9 cellular contexts compared by ENCODE assay signal in the genomic region with DNA sequence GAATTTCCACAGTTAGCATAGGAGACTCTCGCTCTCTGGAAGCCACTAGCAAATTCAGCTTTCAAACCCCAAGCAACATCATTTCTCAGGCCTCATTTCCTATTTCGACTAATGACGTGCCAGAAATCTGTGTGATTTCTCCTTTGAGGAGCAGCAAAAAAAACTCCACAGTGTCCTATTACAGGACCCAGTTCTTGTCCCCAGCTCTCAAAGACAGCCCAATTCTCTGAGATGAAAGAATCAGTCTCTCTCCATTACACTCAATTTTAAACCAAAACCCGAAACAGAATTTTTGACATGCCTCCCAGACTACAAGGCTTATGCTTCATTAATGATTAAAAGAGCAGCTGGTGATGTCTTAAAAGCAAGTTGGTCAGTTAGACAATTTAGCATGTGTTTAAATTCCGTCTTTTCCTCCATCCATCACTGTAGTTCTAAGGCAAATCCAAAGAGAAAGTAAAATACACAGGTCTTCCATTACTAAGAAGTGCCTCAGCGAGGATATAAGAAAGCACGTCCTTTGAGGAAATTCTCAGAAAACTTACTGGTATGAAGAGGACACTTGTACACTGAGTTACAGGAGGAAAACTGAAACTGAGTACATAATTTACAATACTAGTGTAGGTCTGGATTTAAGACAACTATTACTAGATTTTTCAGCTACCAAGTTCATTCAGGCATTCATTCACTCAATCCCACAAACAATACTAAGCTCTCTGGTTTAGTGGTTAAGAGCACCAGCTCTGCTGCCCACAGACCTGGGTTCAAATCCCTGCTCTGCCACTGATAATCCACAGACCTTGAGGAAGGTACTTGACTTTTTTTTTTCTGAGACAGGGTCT. TPM values are rescaled to one million over a fixed set of nuclear protein-coding genes. Genes with fewer than 3 reads are reported as not detected.
DNase-seq lines count a peak whose midpoint lies in the region; ATAC-seq, FAIRE-seq and TF ChIP-seq lines count a peak whose summit lies in the region.
"Had no signal": no experiment of that assay in that cellular context is flagged by ENCODE, and none has a peak within 500 bp of the region (broad histone marks: within the 10 kb centered on the region; RNA-seq: fewer than 3 reads in every experiment).

No MANE protein-coding gene starts in this region.

- H3K36me3 Mint-ChIP-seq in activated naive CD4-positive, alpha-beta T cell treated with anti-CD3 and anti-CD28 coated beads, Interleukin-2, amount 10 ng/mL, durations not matched to agents 7 days and 5 days: peaks cover 31% of the 10 kb centered on the region

- peaks cover 5 to 8% of the 10 kb centered on the region in 2 experiments for H3K36me3 ChIP-seq in keratinocyte (ENCODE audit: control insufficient read depth in 2 of 2, extremely low read depth in 1 of 2, insufficient read depth in 2 of 2, low read length in 2 of 2)

- ATAC-seq in HG02759 (IDR thresholded peaks at IDR 0.05; ENCODE audit: unreplicated experiment): peak; percentile 73
- peak; percentile 45 for ATAC-seq in stimulated activated naive CD8-positive, alpha-beta T cell treated with anti-CD3 and anti-CD28 coated beads, Interleukin-15, amount 100 ng/mL, for 72 hours

- DNase-seq in GM10266 (ENCODE audit: extremely low spot score): peak; percentile 57
- DNase-seq in activated naive CD4-positive, alpha-beta T cell treated with anti-CD3 and anti-CD28 coated beads, Interleukin-2, amount 10 ng/mL, durations not matched to agents 7 days and 5 days: peak; percentile 35
- no peak for DNase-seq in keratinocyte (ENCODE audit: low read depth, low spot score)
- DNase-seq in stimulated activated naive CD8-positive, alpha-beta T cell treated with anti-CD3 and anti-CD28 coated beads, Interleukin-15, amount 100 ng/mL, for 72 hours: peak; percentile 46 to 52
- no peak for DNase-seq in activated gamma-delta T cell (lab: John Stamatoyannopoulos, UW)
- no peak for DNase-seq in SK-N-DZ (ENCODE audit: low spot score)
- DNase-seq in NCI-H82 (lab: John Stamatoyannopoulos, UW): no peak

- dilution Hi-C loops in keratinocyte (cut with MboI; ENCODE audit: extremely low pct_ligation_motif_present, low sequenced_read_pairs): no loop called here

- FAIRE-seq in keratinocyte (lab: Jason Lieb, UNC): peak; percentile 39

- peaks cover 75% of the 10 kb centered on the region for H3K79me2 ChIP-seq in keratinocyte (ENCODE audit: control insufficient read depth, insufficient read depth, low read length)

- peaks cover 73% of the 10 kb centered on the region for H3K4me1 Mint-ChIP-seq in activated naive CD4-positive, alpha-beta T cell treated with anti-CD3 and anti-CD28 coated beads, Interleukin-2, amount 10 ng/mL, durations not matched to agents 7 days and 5 days
- H3K4me1 Mint-ChIP-seq in stimulated activated naive CD8-positive, alpha-beta T cell treated with anti-CD3 and anti-CD28 coated beads, Interleukin-15, amount 100 ng/mL, for 72 hours: peaks cover 74% of the 10 kb centered on the region

- H3K4me3 Mint-ChIP-seq in activated naive CD4-positive, alpha-beta T cell treated with anti-CD3 and anti-CD28 coated beads, Interleukin-2, amount 10 ng/mL, durations not matched to agents 7 days and 5 days: peak overlapping the region; percentile 75
- peak overlapping the region; percentile 79 to 84 for H3K4me3 Mint-ChIP-seq in stimulated activated naive CD8-positive, alpha-beta T cell treated with anti-CD3 and anti-CD28 coated beads, Interleukin-15, amount 100 ng/mL, for 72 hours

- H3K9me3 Mint-ChIP-seq in activated naive CD4-positive, alpha-beta T cell treated with anti-CD3 and anti-CD28 coated beads, Interleukin-2, amount 10 ng/mL, durations not matched to agents 7 days and 5 days: no peaks in the 10 kb centered on the region
- H3K9me3 Mint-ChIP-seq in stimulated activated naive CD8-positive, alpha-beta T cell treated with anti-CD3 and anti-CD28 coated beads, Interleukin-15, amount 100 ng/mL, for 72 hours: peaks cover 0 to 6% of the 10 kb centered on the region in 2 donors

- no peaks in the 10 kb centered on the region for H4K20me1 ChIP-seq in keratinocyte (ENCODE audit: control insufficient read depth, extremely low read depth, insufficient read depth, low read length)

- no peaks in the 10 kb centered on the region for H3K27me3 ChIP-seq in keratinocyte (ENCODE audit: control insufficient read depth, extremely low read depth, insufficient read depth, low read length)

- CTCF ChIA-PET in activated naive CD4-positive, alpha-beta T cell treated with anti-CD3 and anti-CD28 coated beads, Interleukin-2, amount 10 ng/mL, durations not matched to agents 7 days and 5 days (lab: Charles Lee): interaction anchor here (0.9 to 1.4 kb wide), 3 partner anchors 12 to 74 kb away, joined by 3 to 4 read pairs (median 3); a partner anchor contains a TSS

- no peak overlapping the region for H2AFZ ChIP-seq in keratinocyte (ENCODE audit: control insufficient read depth, low read length)

- peak overlapping the region; percentile 75 for H3K9ac ChIP-seq in keratinocyte (ENCODE audit: control insufficient read depth, extremely low read depth, insufficient read depth, low read length)

- no peaks in the 10 kb centered on the region for H3K27me3 Mint-ChIP-seq in activated naive CD4-positive, alpha-beta T cell treated with anti-CD3 and anti-CD28 coated beads, Interleukin-2, amount 10 ng/mL, durations not matched to agents 7 days and 5 days
- H3K27me3 Mint-ChIP-seq in stimulated activated naive CD8-positive, alpha-beta T cell treated with anti-CD3 and anti-CD28 coated beads, Interleukin-15, amount 100 ng/mL, for 72 hours: no peaks in the 10 kb centered on the region

- H3K27ac ChIP-seq in keratinocyte (ENCODE audit: control insufficient read depth, insufficient read depth, low read length): peak overlapping the region; percentile 96
- H3K27ac ChIP-seq: SK-N-MC had no signal

- no peaks in the 10 kb centered on the region for H3K9me3 ChIP-seq in keratinocyte (ENCODE audit: control insufficient read depth, low read depth, low read length)

- peak overlapping the region; percentile 89 for H3K4me2 ChIP-seq in keratinocyte (ENCODE audit: control insufficient read depth, extremely low read depth, insufficient read depth, low read depth, low read length)

- peak overlapping the region; percentile 96 for H3K27ac Mint-ChIP-seq in activated naive CD4-positive, alpha-beta T cell treated with anti-CD3 and anti-CD28 coated beads, Interleukin-2, amount 10 ng/mL, durations not matched to agents 7 days and 5 days
- peak overlapping the region; percentile 91 to 95 for H3K27ac Mint-ChIP-seq in stimulated activated naive CD8-positive, alpha-beta T cell treated with anti-CD3 and anti-CD28 coated beads, Interleukin-15, amount 100 ng/mL, for 72 hours

- TF ChIP-seq CTCF in GM10266 (IDR thresholded peaks at IDR 0.05; ENCODE audit: control insufficient read depth, insufficient read depth, low read depth, missing control alignments) (no peak), keratinocyte (optimal IDR thresholded peaks at IDR 0.05 in 1 of 3, IDR thresholded peaks at IDR 0.05 in 1 of 3, conservative IDR thresholded peaks at IDR 0.05 in 1 of 3; ENCODE audit: extremely low read depth in 1 of 3, insufficient read depth in 2 of 3, low read length in 3 of 3) (no peak)

- H3K9me1 ChIP-seq in keratinocyte (ENCODE audit: control insufficient read depth, extremely low read depth, insufficient read depth, low read length): no peaks in the 10 kb centered on the region

- H3K4me3 ChIP-seq in keratinocyte (ENCODE audit: control insufficient read depth in 2 of 3, extremely low read depth in 1 of 3, insufficient read depth in 2 of 3, low read depth in 1 of 3, low read length in 3 of 3): no peak overlapping the region
- H3K4me3 ChIP-seq: SK-N-MC had no signal

- H3K4me1 ChIP-seq in keratinocyte (ENCODE audit: control insufficient read depth, extremely low read depth, insufficient read depth, low read length): peaks cover 32% of the 10 kb centered on the region

RNA-seq across cellular contexts. Expression of a gene that starts 12.5 kb away (rescaled TPM):
- polyA plus RNA-seq in keratinocyte: 36.3 to 54.0 TPM (median 39.5 TPM) in 3 replicates
- 35.8 TPM for polyA plus RNA-seq in keratinocyte (2011; ENCODE audit: low read depth)
- 34.8 and 46.4 TPM in 2 replicates for polyA plus RNA-seq in keratinocyte (2011; cell fraction: cytosol; rRNA removed)
- 102 and 124 TPM in 2 replicates for polyA plus RNA-seq in keratinocyte (2011; cell fraction: nucleus; rRNA removed)
- polyA plus RNA-seq in keratinocyte (2012; ENCODE audit: low replicate concordance): 36.3 and 51.4 TPM in 2 replicates
- 58.4 to 133 TPM (median 75.2 TPM) in 3 replicates for polyA minus RNA-seq in keratinocyte
- polyA minus RNA-seq in keratinocyte (2011; cell fraction: cytosol; rRNA and poly(A)+ RNA removed): 45.7 TPM
- polyA minus RNA-seq in keratinocyte (2011; cell fraction: nucleus; rRNA and poly(A)+ RNA removed): 76.4 and 115 TPM in 2 replicates
- polyA plus RNA-seq in SK-N-DZ (2014; cell fraction: cytosol; rRNA removed): 67.5 and 118 TPM in 2 replicates
- 26.1 and 66.8 TPM in 2 replicates for polyA plus RNA-seq in SK-N-DZ (2014; cell fraction: nucleus; rRNA removed)

RNA-seq across cellular contexts. Expression of a gene that starts 12.9 kb away (rescaled TPM):
- polyA plus RNA-seq in keratinocyte: 0.42 to 0.80 TPM (median 0.69 TPM) in 3 replicates
- not detected for polyA plus RNA-seq in keratinocyte (2011; ENCODE audit: low read depth)
- 0.13 and 0.19 TPM in 2 replicates for polyA plus RNA-seq in keratinocyte (2011; cell fraction: cytosol; rRNA removed)
- 0.98 and 1.1 TPM in 2 replicates for polyA plus RNA-seq in keratinocyte (2011; cell fraction: nucleus; rRNA removed)
- polyA plus RNA-seq in keratinocyte (2012; ENCODE audit: low replicate concordance): 0.93 and 1.7 TPM in 2 replicates
- 0.74 to 1.9 TPM (median 1.5 TPM) in 3 replicates for polyA minus RNA-seq in keratinocyte
- polyA minus RNA-seq in keratinocyte (2011; cell fraction: cytosol; rRNA and poly(A)+ RNA removed): not detected
- polyA minus RNA-seq in keratinocyte (2011; cell fraction: nucleus; rRNA and poly(A)+ RNA removed): 0.32 and 0.47 TPM in 2 replicates
- polyA plus RNA-seq in SK-N-DZ (2014; cell fraction: cytosol; rRNA removed): 0.48 and 0.49 TPM in 2 replicates
- polyA plus RNA-seq in SK-N-DZ (2014; cell fraction: nucleus; rRNA removed): 2.9 and 4.0 TPM in 2 replicates

Comparison
In these comparisons a context has a peak if more than half of its experiments do, and no peak if none do; other contexts are left out.
1. DNase-seq: peak in GM10266 (single experiment), activated naive CD4-positive, alpha-beta T cell treated with anti-CD3 and anti-CD28 coated beads, Interleukin-2, amount 10 ng/mL, durations not matched to agents 7 days and 5 days (single experiment) and stimulated activated naive CD8-positive, alpha-beta T cell treated with anti-CD3 and anti-CD28 coated beads, Interleukin-15, amount 100 ng/mL, for 72 hours (2 of 2); none in keratinocyte (single experiment), activated gamma-delta T cell (single experiment), SK-N-DZ (single experiment) and NCI-H82 (single experiment).